1 cellular context compared by ENCODE assay signal in genomic region chr16:65745-66144, GRCh38.
A peak's percentile ranks its signal among the peaks of the same experiment; 100 is the strongest.
TF ChIP-seq lines count a peak whose summit lies in the region.

No MANE protein-coding gene starts in this region.

TF ChIP-seq in IMR-90, 13 proteins besides CTCF, POLR2A, EP300 and RAD21 (continued from another document):
- TF ChIP-seq, protein P1, sequence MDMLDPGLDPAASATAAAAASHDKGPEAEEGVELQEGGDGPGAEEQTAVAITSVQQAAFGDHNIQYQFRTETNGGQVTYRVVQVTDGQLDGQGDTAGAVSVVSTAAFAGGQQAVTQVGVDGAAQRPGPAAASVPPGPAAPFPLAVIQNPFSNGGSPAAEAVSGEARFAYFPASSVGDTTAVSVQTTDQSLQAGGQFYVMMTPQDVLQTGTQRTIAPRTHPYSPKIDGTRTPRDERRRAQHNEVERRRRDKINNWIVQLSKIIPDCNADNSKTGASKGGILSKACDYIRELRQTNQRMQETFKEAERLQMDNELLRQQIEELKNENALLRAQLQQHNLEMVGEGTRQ (IDR thresholded peaks at IDR 0.05; ENCODE audit: low read depth, low read length), result no peak
- TF ChIP-seq MAFK (IDR thresholded peaks at IDR 0.05; ENCODE audit: low read depth, low read length), result no peak
- 0 out of 2 replicates have a peak, but pooled peaks have one; percentile 27 for TF ChIP-seq BHLHE40 (IDR thresholded peaks at IDR 0.05; ENCODE audit: low read depth, low read length)
- peak; percentile 99 for TF ChIP-seq SMC3 (IDR thresholded peaks at IDR 0.05; ENCODE audit: low read depth, low read length)
- TF ChIP-seq, protein P2, sequence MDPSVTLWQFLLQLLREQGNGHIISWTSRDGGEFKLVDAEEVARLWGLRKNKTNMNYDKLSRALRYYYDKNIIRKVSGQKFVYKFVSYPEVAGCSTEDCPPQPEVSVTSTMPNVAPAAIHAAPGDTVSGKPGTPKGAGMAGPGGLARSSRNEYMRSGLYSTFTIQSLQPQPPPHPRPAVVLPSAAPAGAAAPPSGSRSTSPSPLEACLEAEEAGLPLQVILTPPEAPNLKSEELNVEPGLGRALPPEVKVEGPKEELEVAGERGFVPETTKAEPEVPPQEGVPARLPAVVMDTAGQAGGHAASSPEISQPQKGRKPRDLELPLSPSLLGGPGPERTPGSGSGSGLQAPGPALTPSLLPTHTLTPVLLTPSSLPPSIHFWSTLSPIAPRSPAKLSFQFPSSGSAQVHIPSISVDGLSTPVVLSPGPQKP (IDR thresholded peaks at IDR 0.05; ENCODE audit: borderline replicate concordance, low read depth, low read length), result no peak
- peak; percentile 48; the same call in 1 of the 2 replicates for TF ChIP-seq MAZ (IDR thresholded peaks at IDR 0.05; ENCODE audit: borderline replicate concordance, low read depth, low read length)
